ENCODE assay signal across 8 cellular contexts in genomic region chr15:71116366-71116765, GRCh38. TPM values are rescaled to one million over a fixed set of nuclear protein-coding genes. Genes with fewer than 3 reads are reported as not detected.
DNase-seq lines count a peak whose midpoint lies in the region; ATAC-seq, FAIRE-seq and TF ChIP-seq lines count a peak whose summit lies in the region.

No MANE protein-coding gene starts in this region.

- peak overlapping the region; percentile 79 for H3K27ac ChIP-seq in keratinocyte (ENCODE audit: control insufficient read depth, insufficient read depth, low read length)

- H3K27ac Mint-ChIP-seq in stimulated activated naive CD8-positive, alpha-beta T cell treated with anti-CD3 and anti-CD28 coated beads, Interleukin-15, amount 100 ng/mL, for 72 hours: no peak overlapping the region

- H3K27me3 Mint-ChIP-seq in stimulated activated naive CD8-positive, alpha-beta T cell treated with anti-CD3 and anti-CD28 coated beads, Interleukin-15, amount 100 ng/mL, for 72 hours: peaks cover 65% of the 10 kb centered on the region

- H3K4me1 Mint-ChIP-seq in stimulated activated naive CD8-positive, alpha-beta T cell treated with anti-CD3 and anti-CD28 coated beads, Interleukin-15, amount 100 ng/mL, for 72 hours: peaks cover 14% of the 10 kb centered on the region

- dilution Hi-C loops in keratinocyte (cut with MboI; ENCODE audit: extremely low pct_ligation_motif_present, low sequenced_read_pairs): no loop called here

- no peaks in the 10 kb centered on the region for H3K9me3 ChIP-seq in keratinocyte (ENCODE audit: control insufficient read depth, low read depth, low read length)

- peaks cover 10% of the 10 kb centered on the region for H3K9me1 ChIP-seq in keratinocyte (ENCODE audit: control insufficient read depth, extremely low read depth, insufficient read depth, low read length)

- FAIRE-seq in HTR-8/SVneo (lab: Jason Lieb, UNC): peak; percentile 16
- no peak for FAIRE-seq in keratinocyte (lab: Jason Lieb, UNC)
- FAIRE-seq in frontal cortex (lab: Jason Lieb, UNC): no peak

- no peak overlapping the region for H2AFZ ChIP-seq in keratinocyte (ENCODE audit: control insufficient read depth, low read length)

- H3K79me2 ChIP-seq in keratinocyte (ENCODE audit: control insufficient read depth, insufficient read depth, low read length): peaks cover 57% of the 10 kb centered on the region

- H3K4me3 Mint-ChIP-seq in stimulated activated naive CD8-positive, alpha-beta T cell treated with anti-CD3 and anti-CD28 coated beads, Interleukin-15, amount 100 ng/mL, for 72 hours: peak overlapping the region; percentile 48 to 78

- H3K27me3 ChIP-seq in keratinocyte (ENCODE audit: control insufficient read depth, extremely low read depth, insufficient read depth, low read length): no peaks in the 10 kb centered on the region

- ATAC-seq in stimulated activated naive CD8-positive, alpha-beta T cell treated with anti-CD3 and anti-CD28 coated beads, Interleukin-15, amount 100 ng/mL, for 72 hours: no peak
- ATAC-seq in GM18873 (IDR thresholded peaks at IDR 0.05; ENCODE audit: low FRiP score, unreplicated experiment) (no peak), GM21423 (IDR thresholded peaks at IDR 0.05; ENCODE audit: unreplicated experiment) (no peak)

- TF ChIP-seq CTCF in astrocyte of the cerebellum (IDR thresholded peaks at IDR 0.05; ENCODE audit: low read depth, low read length, missing control alignments) (no peak), keratinocyte (optimal IDR thresholded peaks at IDR 0.05 in 1 of 3, IDR thresholded peaks at IDR 0.05 in 1 of 3, conservative IDR thresholded peaks at IDR 0.05 in 1 of 3; ENCODE audit: extremely low read depth in 1 of 3, insufficient read depth in 2 of 3, low read length in 3 of 3) (no peak)

- peak overlapping the region; percentile 89 for H3K4me2 ChIP-seq in keratinocyte (ENCODE audit: control insufficient read depth, extremely low read depth, insufficient read depth, low read depth, low read length)

- H3K36me3 ChIP-seq in keratinocyte (ENCODE audit: control insufficient read depth in 2 of 2, extremely low read depth in 1 of 2, insufficient read depth in 2 of 2, low read length in 2 of 2): peaks cover 4 to 32% of the 10 kb centered on the region in 2 experiments

- peak overlapping the region; percentile 92 for H3K9ac ChIP-seq in keratinocyte (ENCODE audit: control insufficient read depth, extremely low read depth, insufficient read depth, low read length)

- no peaks in the 10 kb centered on the region for H4K20me1 ChIP-seq in keratinocyte (ENCODE audit: control insufficient read depth, extremely low read depth, insufficient read depth, low read length)

- in situ Hi-C loops in astrocyte of the cerebellum (cut with HindIII; ENCODE audit: low sequenced_read_pairs): loop anchor here (25.0 kb wide), 1 partner anchor 321 kb away; no protein-coding TSS in a partner anchor

- no peaks in the 10 kb centered on the region for H3K9me3 Mint-ChIP-seq in stimulated activated naive CD8-positive, alpha-beta T cell treated with anti-CD3 and anti-CD28 coated beads, Interleukin-15, amount 100 ng/mL, for 72 hours

- H3K4me3 ChIP-seq in astrocyte of the cerebellum (ENCODE audit: low read depth, low read length) (peak overlapping the region; percentile 66), keratinocyte (ENCODE audit: control insufficient read depth in 2 of 3, extremely low read depth in 1 of 3, insufficient read depth in 2 of 3, low read depth in 1 of 3, low read length in 3 of 3) (peak overlapping the region; percentile 74 to 89 (median 80))

- peaks cover 47% of the 10 kb centered on the region for H3K4me1 ChIP-seq in keratinocyte (ENCODE audit: control insufficient read depth, extremely low read depth, insufficient read depth, low read length)

- DNase-seq in HTR-8/SVneo (ENCODE audit: insufficient read length, low spot score) (no peak), astrocyte of the cerebellum (ENCODE audit: low read depth) (no peak), keratinocyte (ENCODE audit: low read depth, low spot score) (no peak), frontal cortex (ENCODE audit: low spot score in 2 of 2) (no peak), MV-4-11 (lab: John Stamatoyannopoulos, UW) (no peak)
- DNase-seq in stimulated activated naive CD8-positive, alpha-beta T cell treated with anti-CD3 and anti-CD28 coated beads, Interleukin-15, amount 100 ng/mL, for 72 hours: no peak

RNA-seq across cellular contexts. Expression of gene THSD4, which starts 1.1 kb away (rescaled TPM):
- 24.5 to 37.0 TPM (median 25.3 TPM) in 3 replicates for polyA plus RNA-seq in keratinocyte
- polyA plus RNA-seq in keratinocyte (2011; ENCODE audit: low read depth): 17.6 TPM
- 15.4 and 18.0 TPM in 2 replicates for polyA plus RNA-seq in keratinocyte (2011; cell fraction: cytosol; rRNA removed)
- polyA plus RNA-seq in keratinocyte (2011; cell fraction: nucleus; rRNA removed): 110 and 134 TPM in 2 replicates
- 20.1 and 59.2 TPM in 2 replicates for polyA plus RNA-seq in keratinocyte (2012; ENCODE audit: low replicate concordance)
- polyA minus RNA-seq in keratinocyte: 60.2 to 89.9 TPM (median 67.0 TPM) in 3 replicates
- polyA minus RNA-seq in keratinocyte (2011; cell fraction: cytosol; rRNA and poly(A)+ RNA removed): 49.9 TPM
- polyA minus RNA-seq in keratinocyte (2011; cell fraction: nucleus; rRNA and poly(A)+ RNA removed): 173 and 249 TPM in 2 replicates
- total RNA-seq in frontal cortex: 1.6 TPM
